8 cellular contexts compared by ENCODE assay signal in genomic region chr3:49158108-49158709, GRCh38.
DNase-seq lines count a peak whose midpoint lies in the region; TF ChIP-seq lines count a peak whose summit lies in the region.

No MANE protein-coding gene starts in this region.

- no peaks in the 10 kb centered on the region for H3K36me3 Mint-ChIP-seq in activated naive CD4-positive, alpha-beta T cell treated with anti-CD3 and anti-CD28 coated beads, Interleukin-2, amount 50 U/mL, for 24 hours

- H3K9me3 Mint-ChIP-seq in activated naive CD4-positive, alpha-beta T cell treated with anti-CD3 and anti-CD28 coated beads, Interleukin-2, amount 50 U/mL, for 24 hours = no peaks in the 10 kb centered on the region

- peak; percentile 16 for DNase-seq in NK-92 treated with Interleukin-12 subunit alpha and Interleukin-12 subunit beta, amount 100 ng/mL, for 24 hours (lab: John Stamatoyannopoulos, UW)
- DNase-seq in NK-92 (lab: John Stamatoyannopoulos, UW; ENCODE audit: unreplicated experiment) (no peak), RWPE1 (ENCODE audit: low spot score) (no peak), left kidney (ENCODE audit: low read depth, low spot score) (peak; percentile 68), NCI-H2081 treated with DMSO at 0.1 percent for 48 hours (lab: John Stamatoyannopoulos, UW) (no peak), NCI-H2171 treated with DMSO at 0.1 percent for 48 hours (lab: John Stamatoyannopoulos, UW) (no peak)
- DNase-seq in stimulated activated naive CD4-positive, alpha-beta T cell (lab: John Stamatoyannopoulos, UW) = peak; percentile 31 to 57 (median 44)

- POLR2A ChIA-PET in RWPE1 (lab: Yijun Ruan, JAX; ENCODE audit: low non-redundant PET) = no interaction called here

- H3K27ac ChIP-seq in RWPE1 = peak overlapping the region; percentile 39

- no peak overlapping the region for H3K4me3 Mint-ChIP-seq in activated naive CD4-positive, alpha-beta T cell treated with anti-CD3 and anti-CD28 coated beads, Interleukin-2, amount 50 U/mL, for 24 hours

- H3K4me1 Mint-ChIP-seq in activated naive CD4-positive, alpha-beta T cell treated with anti-CD3 and anti-CD28 coated beads, Interleukin-2, amount 50 U/mL, for 24 hours = peaks cover 7% of the 10 kb centered on the region

- CTCF ChIA-PET in RWPE1 (lab: Yijun Ruan, JAX) = interaction anchor here (0.5 to 0.9 kb wide), 3 partner anchors 22 to 86 kb away, joined by 3 to 4 read pairs (median 3); no protein-coding TSS in a partner anchor

- no peaks in the 10 kb centered on the region for H3K27me3 Mint-ChIP-seq in activated naive CD4-positive, alpha-beta T cell treated with anti-CD3 and anti-CD28 coated beads, Interleukin-2, amount 50 U/mL, for 24 hours

- peak overlapping the region; percentile 69 for H3K27ac Mint-ChIP-seq in activated naive CD4-positive, alpha-beta T cell treated with anti-CD3 and anti-CD28 coated beads, Interleukin-2, amount 50 U/mL, for 24 hours

- peak; percentile 60 for TF ChIP-seq CTCF in RWPE1 (conservative IDR thresholded peaks at IDR 0.05; ENCODE audit: low read depth)

Comparison
In these comparisons a context has a peak if more than half of its experiments do, and no peak if none do; other contexts are left out.
1. DNase-seq: peak in NK-92 treated with Interleukin-12 subunit alpha and Interleukin-12 subunit beta, amount 100 ng/mL, for 24 hours (single experiment), left kidney (single experiment) and stimulated activated naive CD4-positive, alpha-beta T cell (6 of 6); none in NK-92 (single experiment), RWPE1 (single experiment), NCI-H2081 treated with DMSO at 0.1 percent for 48 hours (single experiment) and NCI-H2171 treated with DMSO at 0.1 percent for 48 hours (single experiment).